ENCODE assay signal across 11 cellular contexts in the genomic region with DNA sequence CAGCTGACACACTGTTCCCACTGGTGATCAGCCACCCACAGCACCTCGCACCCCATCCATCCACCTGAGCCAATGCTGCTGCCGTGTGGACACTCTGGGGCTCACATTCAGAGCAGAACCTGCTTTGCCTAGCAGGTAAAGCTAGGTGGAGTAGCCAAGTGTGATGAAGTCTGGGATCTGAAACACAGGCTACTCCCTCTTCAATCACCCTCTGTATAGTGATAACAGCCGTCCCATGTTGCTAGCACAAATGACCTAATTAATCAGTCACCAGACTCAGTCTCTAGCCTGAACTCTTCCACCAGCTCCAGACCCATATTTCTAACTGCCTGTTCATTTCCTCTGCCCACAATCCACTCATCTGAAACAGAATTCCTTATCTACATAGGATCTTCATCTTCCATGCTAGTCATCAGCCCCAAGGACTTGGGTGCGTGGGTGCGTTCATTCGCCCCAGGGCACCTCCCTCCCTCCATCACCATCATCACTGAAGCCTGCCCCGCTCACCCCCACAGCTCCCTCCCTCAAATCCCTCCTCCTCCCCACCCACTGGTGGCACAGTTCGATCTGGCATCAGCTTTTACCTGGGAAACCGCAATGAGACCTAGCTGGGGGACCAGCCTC. TPM values are rescaled to one million over a fixed set of nuclear protein-coding genes. Genes with fewer than 3 reads are reported as not detected.
DNase-seq lines count a peak whose midpoint lies in the region; ATAC-seq and TF ChIP-seq lines count a peak whose summit lies in the region.
"Had no signal": no experiment of that assay in that cellular context is flagged by ENCODE, and none has a peak within 500 bp of the region (broad histone marks: within the 10 kb centered on the region; RNA-seq: fewer than 3 reads in every experiment).

No MANE protein-coding gene starts in this region.

- H3K4me2 ChIP-seq in hepatocyte, result no peak overlapping the region

- H3K27me3 ChIP-seq in hepatocyte (no peaks in the 10 kb centered on the region), thyroid gland (no peaks in the 10 kb centered on the region)

- no peak overlapping the region for H3K4me3 ChIP-seq in hepatocyte
- H3K4me3 ChIP-seq in thyroid gland (replicated peaks in 1 of 3), result no peak overlapping the region

- intact Hi-C loops in thyroid gland (cut with DNase I), result no loop called here

- H3K4me1 Mint-ChIP-seq in activated T-cell treated with anti-CD3 and anti-CD28 coated beads, Interleukin-2, amount 50 U/mL, for 4 hours (ENCODE audit: low read depth), result peaks cover 81% of the 10 kb centered on the region

- H3K9me3 Mint-ChIP-seq in activated T-cell treated with anti-CD3 and anti-CD28 coated beads, Interleukin-2, amount 50 U/mL, for 4 hours, result no peaks in the 10 kb centered on the region

- H3K79me2 ChIP-seq in hepatocyte, result peaks cover 100% of the 10 kb centered on the region

- peak; percentile 41 for DNase-seq in stimulated activated CD4-positive, alpha-beta T cell treated with anti-CD3 and anti-CD28 coated beads, Interleukin-2, amount 100 ng/mL, for 4 hours (ENCODE audit: low read depth)
- DNase-seq in stimulated activated CD4-positive, alpha-beta T cell treated with anti-CD3 and anti-CD28 coated beads, Interleukin-4, amount 100 ng/mL, for 1 hour, result no peak
- peak; percentile 52 for DNase-seq in activated T-cell treated with anti-CD3 and anti-CD28 coated beads, Interleukin-2, amount 50 U/mL, for 4 hours
- peak; percentile 50 for DNase-seq in hepatocyte (ENCODE audit: low spot score)
- peak; percentile 80 to 85 for DNase-seq in thyroid gland
- DNase-seq in AG08395 (ENCODE audit: low spot score), result no peak
- DNase-seq: aorta, RPMI8226 had no signal

- peak; percentile 33 to 49 for ATAC-seq in activated T-cell treated with anti-CD3 and anti-CD28 coated beads, Interleukin-2, amount 50 U/mL, for 4 hours
- ATAC-seq in GM19452 (IDR thresholded peaks at IDR 0.05; ENCODE audit: unreplicated experiment) (no peak), GM19324 (IDR thresholded peaks at IDR 0.05; ENCODE audit: low FRiP score, unreplicated experiment) (no peak)

- peaks cover 16% of the 10 kb centered on the region for H3K36me3 Mint-ChIP-seq in activated T-cell treated with anti-CD3 and anti-CD28 coated beads, Interleukin-2, amount 50 U/mL, for 4 hours (ENCODE audit: insufficient read depth)

- H4K20me1 ChIP-seq in hepatocyte (ENCODE audit: insufficient read depth, poor library complexity, severe bottlenecking), result peaks cover 94% of the 10 kb centered on the region

- H3K27ac ChIP-seq in hepatocyte, result no peak overlapping the region
- peak overlapping the region; percentile 3 to 66 (median 16) for H3K27ac ChIP-seq in thyroid gland
- H3K27ac ChIP-seq: C4-2B had no signal

- peak; percentile 27 for TF ChIP-seq CTCF in hepatocyte (IDR thresholded peaks at IDR 0.05; ENCODE audit: poor library complexity)
- peak in 4 of 6 experiments; percentile 60 to 94 (median 78) for TF ChIP-seq CTCF in thyroid gland (IDR thresholded peaks at IDR 0.05)

- no peaks in the 10 kb centered on the region for H3K27me3 Mint-ChIP-seq in activated T-cell treated with anti-CD3 and anti-CD28 coated beads, Interleukin-2, amount 50 U/mL, for 4 hours (ENCODE audit: low read depth)

- no peak for TF ChIP-seq POLR2A in thyroid gland (IDR thresholded peaks at IDR 0.05)

- H3K4me3 Mint-ChIP-seq in activated T-cell treated with anti-CD3 and anti-CD28 coated beads, Interleukin-2, amount 50 U/mL, for 4 hours, result peak overlapping the region; percentile 36

- WGBS in hepatocyte (ENCODE audit: low lambda C conversion rate, missing lambda C conversion rate), result 67% methylated on average over 5 of the region's 9 CpGs
- 58 to 74% methylated on average over 9 of the region's 9 CpGs for WGBS in thyroid gland, 2 donors

- H3K36me3 ChIP-seq in hepatocyte (replicated peaks; ENCODE audit: insufficient read depth, low read depth) (no peaks in the 10 kb centered on the region), thyroid gland (no peaks in the 10 kb centered on the region)

- H3K4me1 ChIP-seq in hepatocyte (ENCODE audit: insufficient read depth) (peaks cover 8% of the 10 kb centered on the region), thyroid gland (peaks cover 65 to 79% of the 10 kb centered on the region in 2 donors)

- H3K9me2 ChIP-seq in hepatocyte (replicated peaks; ENCODE audit: insufficient read depth), result no peaks in the 10 kb centered on the region

- H3K9me3 ChIP-seq in hepatocyte (ENCODE audit: low read depth) (no peaks in the 10 kb centered on the region), thyroid gland (no peaks in the 10 kb centered on the region)

- H2AFZ ChIP-seq in hepatocyte, result no peak overlapping the region

RNA-seq across cellular contexts. Expression of gene STK24, which starts 19.8 kb away (rescaled TPM):
- 100 to 1,000 TPM; 135 to 152 (median 142) TPM for total RNA-seq in activated T-cell treated with anti-CD3 and anti-CD28 coated beads, Interleukin-2, amount 50 U/mL, for 4 hours
- 68.9 and 74.4 TPM in 2 replicates for total RNA-seq in hepatocyte
- polyA plus RNA-seq in hepatocyte, result 62.5 and 71.2 TPM in 2 replicates
- total RNA-seq in thyroid gland, result 100 to 1,000 TPM in 1 of 4 donors, 10 to 100 TPM in 3; 74.5 to 102 (median 90.7) TPM

Comparison
In these comparisons a context has a peak if more than half of its experiments do, and no peak if none do; other contexts are left out.
1. DNase-seq: peak in stimulated activated CD4-positive, alpha-beta T cell treated with anti-CD3 and anti-CD28 coated beads, Interleukin-2, amount 100 ng/mL, for 4 hours (single experiment), activated T-cell treated with anti-CD3 and anti-CD28 coated beads, Interleukin-2, amount 50 U/mL, for 4 hours (single experiment), hepatocyte (single experiment) and thyroid gland (2 of 2); none in stimulated activated CD4-positive, alpha-beta T cell treated with anti-CD3 and anti-CD28 coated beads, Interleukin-4, amount 100 ng/mL, for 1 hour (single experiment) and AG08395 (single experiment).
2. ATAC-seq: peak in activated T-cell treated with anti-CD3 and anti-CD28 coated beads, Interleukin-2, amount 50 U/mL, for 4 hours (2 of 2); none in GM19452 (single experiment) and GM19324 (single experiment).